Comparison of ENCODE assay signal across 1 cellular context in the genomic region with DNA sequence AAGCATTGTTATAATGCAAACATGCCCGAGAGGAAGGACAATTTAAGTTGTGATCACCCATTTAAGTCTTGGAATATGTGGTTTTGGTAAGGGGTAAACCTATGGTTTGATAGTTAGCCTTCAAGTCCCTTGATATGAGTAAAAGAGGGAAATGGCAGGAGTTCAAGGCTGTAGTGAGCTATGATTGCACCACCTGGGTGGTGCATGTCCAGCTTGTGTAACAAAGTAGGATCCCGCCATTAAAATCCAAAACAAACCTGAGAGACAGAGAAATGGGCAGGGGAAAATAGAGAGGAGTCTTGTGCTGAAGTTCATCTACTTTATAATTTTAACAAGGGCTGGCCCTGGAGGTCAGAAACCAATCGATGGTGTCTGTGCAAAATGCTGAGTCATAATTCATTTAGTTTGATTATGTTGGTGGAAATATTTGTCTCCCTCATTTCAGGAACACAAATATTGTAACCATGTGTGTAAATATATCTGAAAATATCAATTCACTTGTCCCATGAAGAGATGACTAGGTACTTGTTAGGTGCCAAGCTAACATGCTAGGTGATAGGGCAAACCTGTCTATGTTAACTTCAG.
TF ChIP-seq lines count a peak whose summit lies in the region.

No MANE protein-coding gene starts in this region.

TF ChIP-seq in HepG2, 621 proteins besides CTCF, POLR2A, EP300 and RAD21:
- TF ChIP-seq MAFF (IDR thresholded peaks at IDR 0.05; ENCODE audit: low read depth, low read length) (peak; percentile 75), ZNF563 (CRISPR knock-in tag; IDR thresholded peaks at IDR 0.05) (no peak), HNF4A (CRISPR knock-in tag; IDR thresholded peaks at IDR 0.05) (peak; percentile 48), BRCA1 (CRISPR knock-in tag; IDR thresholded peaks at IDR 0.05) (no peak), ZMYM4 (CRISPR knock-in tag; IDR thresholded peaks at IDR 0.05) (peak; percentile 47; the same call in 1 of the 2 replicates), NFE2L2 (IDR thresholded peaks at IDR 0.05; ENCODE audit: low read length) (peak; percentile 97), TSC22D2 (CRISPR knock-in tag; IDR thresholded peaks at IDR 0.05; ENCODE audit: borderline replicate concordance) (no peak), RARA (CRISPR knock-in tag; IDR thresholded peaks at IDR 0.05) (0 out of 2 replicates have a peak, but pooled peaks have one; percentile 12), ZNF644 (CRISPR knock-in tag; IDR thresholded peaks at IDR 0.05; ENCODE audit: low read depth) (peak; percentile 69), ZNF629 (CRISPR knock-in tag; conservative IDR thresholded peaks at IDR 0.05) (peak; percentile 60), MAFK (conservative IDR thresholded peaks at IDR 0.05 in 1 of 2, IDR thresholded peaks at IDR 0.05 in 1 of 2; ENCODE audit: low read length in 2 of 2) (peak; percentile 87 to 91)
- TF ChIP-seq, protein P1, sequence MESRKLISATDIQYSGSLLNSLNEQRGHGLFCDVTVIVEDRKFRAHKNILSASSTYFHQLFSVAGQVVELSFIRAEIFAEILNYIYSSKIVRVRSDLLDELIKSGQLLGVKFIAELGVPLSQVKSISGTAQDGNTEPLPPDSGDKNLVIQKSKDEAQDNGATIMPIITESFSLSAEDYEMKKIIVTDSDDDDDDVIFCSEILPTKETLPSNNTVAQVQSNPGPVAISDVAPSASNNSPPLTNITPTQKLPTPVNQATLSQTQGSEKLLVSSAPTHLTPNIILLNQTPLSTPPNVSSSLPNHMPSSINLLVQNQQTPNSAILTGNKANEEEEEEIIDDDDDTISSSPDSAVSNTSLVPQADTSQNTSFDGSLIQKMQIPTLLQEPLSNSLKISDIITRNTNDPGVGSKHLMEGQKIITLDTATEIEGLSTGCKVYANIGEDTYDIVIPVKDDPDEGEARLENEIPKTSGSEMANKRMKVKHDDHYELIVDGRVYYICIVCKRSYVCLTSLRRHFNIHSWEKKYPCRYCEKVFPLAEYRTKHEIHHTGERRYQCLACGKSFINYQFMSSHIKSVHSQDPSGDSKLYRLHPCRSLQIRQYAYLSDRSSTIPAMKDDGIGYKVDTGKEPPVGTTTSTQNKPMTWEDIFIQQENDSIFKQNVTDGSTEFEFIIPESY (CRISPR knock-in tag; IDR thresholded peaks at IDR 0.05): peak; percentile 48; the same call in 1 of the 2 replicates
TF ChIP-seq in HepG2: peak in this region for 9.
